8 cellular contexts compared by ENCODE assay signal in genomic region chr1:16163882-16164820, GRCh38. TPM values are rescaled to one million over a fixed set of nuclear protein-coding genes. Genes with fewer than 3 reads are reported as not detected.
A peak's percentile ranks its signal among the peaks of the same experiment; 100 is the strongest.
DNase-seq lines count a peak whose midpoint lies in the region; ATAC-seq and TF ChIP-seq lines count a peak whose summit lies in the region.

No MANE protein-coding gene starts in this region.

- CTCF ChIA-PET in activated CD4-positive, alpha-beta T cell treated with anti-CD3 and anti-CD28 coated beads, Interleukin-2, amount 10 ng/mL, durations not matched to agents 7 days and 5 days (lab: Charles Lee): interaction anchor here (1.0 to 1.5 kb wide), 4 partner anchors 8 to 85 kb away, joined by 3 to 4 read pairs (median 4); partner anchors contain the start of gene EPHA2
- CTCF ChIA-PET in HEK293T (lab: Yijun Ruan, JAX): interaction anchor here (0.5 to 1.0 kb wide), 3 partner anchors 9 to 740 kb away, joined by 3 to 5 read pairs (median 3); partner anchors contain the start of gene FAM131C

- H3K36me3 ChIP-seq in ascending aorta: no peaks in the 10 kb centered on the region

- no peaks in the 10 kb centered on the region for H3K27me3 ChIP-seq in ascending aorta

- H3K9me3 Mint-ChIP-seq in activated CD4-positive, alpha-beta T cell treated with anti-CD3 and anti-CD28 coated beads, Interleukin-2, amount 10 ng/mL, durations not matched to agents 7 days and 5 days: no peaks in the 10 kb centered on the region

- POLR2A ChIA-PET in activated CD4-positive, alpha-beta T cell treated with anti-CD3 and anti-CD28 coated beads, Interleukin-2, amount 10 ng/mL, durations not matched to agents 7 days and 5 days (lab: Charles Lee): no interaction called here
- POLR2A ChIA-PET in HEK293T (lab: Yijun Ruan, JAX): interaction anchor here (1.1 kb wide), 1 partner anchor 24 kb away, joined by 3 read pairs; no protein-coding TSS in a partner anchor

- peaks cover 29% of the 10 kb centered on the region for H3K27me3 Mint-ChIP-seq in activated CD4-positive, alpha-beta T cell treated with anti-CD3 and anti-CD28 coated beads, Interleukin-2, amount 10 ng/mL, durations not matched to agents 7 days and 5 days

- intact Hi-C loops in ascending aorta (cut with DNase I): no loop called here

- peak overlapping the region; percentile 5 for H3K27ac Mint-ChIP-seq in activated CD4-positive, alpha-beta T cell treated with anti-CD3 and anti-CD28 coated beads, Interleukin-2, amount 10 ng/mL, durations not matched to agents 7 days and 5 days

- no peak for DNase-seq in activated CD4-positive, alpha-beta T cell treated with anti-CD3 and anti-CD28 coated beads, Interleukin-2, amount 10 ng/mL, durations not matched to agents 7 days and 5 days
- DNase-seq in activated CD4-positive, alpha-beta T cell treated with anti-CD3 and anti-CD28 coated beads for 4 hours: no peak
- DNase-seq in NCI-H460 (ENCODE audit: extremely low read depth, low read depth) (peak; percentile 70), choroid plexus epithelial cell (ENCODE audit: low read depth) (peak; percentile 96), omental fat pad (ENCODE audit: low spot score) (no peak), HEK293T (ENCODE audit: extremely low spot score) (no peak), ascending aorta (ENCODE audit: low spot score in 2 of 2) (no peak)

- no peak for TF ChIP-seq CTCF in choroid plexus epithelial cell (conservative IDR thresholded peaks at IDR 0.05; ENCODE audit: low read depth, low read length)
- no peak for TF ChIP-seq CTCF in omental fat pad (IDR thresholded peaks at IDR 0.05)
- no peak for TF ChIP-seq CTCF in ascending aorta (IDR thresholded peaks at IDR 0.05)

- H3K4me3 ChIP-seq in choroid plexus epithelial cell (ENCODE audit: low read depth, low read length) (no peak overlapping the region), ascending aorta (no peak overlapping the region)

- no peaks in the 10 kb centered on the region for H3K36me3 Mint-ChIP-seq in activated CD4-positive, alpha-beta T cell treated with anti-CD3 and anti-CD28 coated beads, Interleukin-2, amount 10 ng/mL, durations not matched to agents 7 days and 5 days (ENCODE audit: low read depth)

- H3K9me3 ChIP-seq in ascending aorta: no peaks in the 10 kb centered on the region

- H3K4me1 Mint-ChIP-seq in activated CD4-positive, alpha-beta T cell treated with anti-CD3 and anti-CD28 coated beads, Interleukin-2, amount 10 ng/mL, durations not matched to agents 7 days and 5 days: peaks cover 48% of the 10 kb centered on the region

- no peak overlapping the region for H3K27ac ChIP-seq in ascending aorta

- ATAC-seq in omental fat pad (ENCODE audit: low FRiP score) (peak; percentile 67), HG03108 (IDR thresholded peaks at IDR 0.05; ENCODE audit: unreplicated experiment) (no peak)

- peaks cover 0 to 7% of the 10 kb centered on the region in 2 donors for H3K4me1 ChIP-seq in ascending aorta

- no peak overlapping the region for H3K4me3 Mint-ChIP-seq in activated CD4-positive, alpha-beta T cell treated with anti-CD3 and anti-CD28 coated beads, Interleukin-2, amount 10 ng/mL, durations not matched to agents 7 days and 5 days

TF ChIP-seq in HEK293T, 16 proteins besides CTCF, POLR2A, EP300 and RAD21:
- no peak for TF ChIP-seq HDGF (IDR thresholded peaks at IDR 0.05; ENCODE audit: borderline replicate concordance)
- TF ChIP-seq PKNOX1 (IDR thresholded peaks at IDR 0.05): no peak
- TF ChIP-seq ZNF384 (IDR thresholded peaks at IDR 0.05): no peak
- TF ChIP-seq LEF1 (IDR thresholded peaks at IDR 0.05; ENCODE audit: borderline replicate concordance): no peak

RNA-seq across cellular contexts. Expression of gene EPHA2, which starts 8.3 kb away (rescaled TPM):
- not detected for total RNA-seq in activated CD4-positive, alpha-beta T cell treated with anti-CD3 and anti-CD28 coated beads, Interleukin-2, amount 10 ng/mL, durations not matched to agents 7 days and 5 days
- total RNA-seq in NCI-H460 (2014; rRNA removed; shearing (Covaris generic)): 52.3 and 53.9 TPM in 2 replicates
- 55.5 and 79.7 TPM in 2 replicates for polyA plus RNA-seq in NCI-H460 (2014; cell fraction: nucleus; rRNA removed)
- total RNA-seq in omental fat pad (10 to 100 TPM; 15.3 to 41.8 (median 28.6) TPM), ascending aorta (42.7 TPM)

RNA-seq across cellular contexts. Expression of gene ARHGEF19, which starts 48.3 kb away (rescaled TPM):
- 10 to 100 TPM; 10.7 to 12.1 TPM for total RNA-seq in activated CD4-positive, alpha-beta T cell treated with anti-CD3 and anti-CD28 coated beads, Interleukin-2, amount 10 ng/mL, durations not matched to agents 7 days and 5 days
- 6.1 and 6.3 TPM in 2 replicates for total RNA-seq in NCI-H460 (2014; rRNA removed; shearing (Covaris generic))
- polyA plus RNA-seq in NCI-H460 (2014; cell fraction: nucleus; rRNA removed): 22.1 and 29.6 TPM in 2 replicates
- total RNA-seq in omental fat pad (10 to 100 TPM in 1 of 4 donors, 1 to 10 TPM in 3; 2.6 to 10.6 (median 3.9) TPM), ascending aorta (1.5 TPM)

Comparison
In these comparisons a context has a peak if more than half of its experiments do, and no peak if none do; other contexts are left out.
1. DNase-seq: peak in NCI-H460 (single experiment) and choroid plexus epithelial cell (single experiment); none in activated CD4-positive, alpha-beta T cell treated with anti-CD3 and anti-CD28 coated beads, Interleukin-2, amount 10 ng/mL, durations not matched to agents 7 days and 5 days (single experiment), activated CD4-positive, alpha-beta T cell treated with anti-CD3 and anti-CD28 coated beads for 4 hours (0 of 2), omental fat pad (single experiment), HEK293T (single experiment) and ascending aorta (0 of 2).
2. RNA of gene EPHA2, which starts 8.3 kb away (total RNA-seq): 52.3 to 53.9 TPM in NCI-H460, 42.7 TPM in ascending aorta (single experiment) and 15.3 to 41.8 TPM in omental fat pad; not detected in activated CD4-positive, alpha-beta T cell treated with anti-CD3 and anti-CD28 coated beads, Interleukin-2, amount 10 ng/mL, durations not matched to agents 7 days and 5 days; every median in the first group is over 10 times any median in the second.